In the genomic region with DNA sequence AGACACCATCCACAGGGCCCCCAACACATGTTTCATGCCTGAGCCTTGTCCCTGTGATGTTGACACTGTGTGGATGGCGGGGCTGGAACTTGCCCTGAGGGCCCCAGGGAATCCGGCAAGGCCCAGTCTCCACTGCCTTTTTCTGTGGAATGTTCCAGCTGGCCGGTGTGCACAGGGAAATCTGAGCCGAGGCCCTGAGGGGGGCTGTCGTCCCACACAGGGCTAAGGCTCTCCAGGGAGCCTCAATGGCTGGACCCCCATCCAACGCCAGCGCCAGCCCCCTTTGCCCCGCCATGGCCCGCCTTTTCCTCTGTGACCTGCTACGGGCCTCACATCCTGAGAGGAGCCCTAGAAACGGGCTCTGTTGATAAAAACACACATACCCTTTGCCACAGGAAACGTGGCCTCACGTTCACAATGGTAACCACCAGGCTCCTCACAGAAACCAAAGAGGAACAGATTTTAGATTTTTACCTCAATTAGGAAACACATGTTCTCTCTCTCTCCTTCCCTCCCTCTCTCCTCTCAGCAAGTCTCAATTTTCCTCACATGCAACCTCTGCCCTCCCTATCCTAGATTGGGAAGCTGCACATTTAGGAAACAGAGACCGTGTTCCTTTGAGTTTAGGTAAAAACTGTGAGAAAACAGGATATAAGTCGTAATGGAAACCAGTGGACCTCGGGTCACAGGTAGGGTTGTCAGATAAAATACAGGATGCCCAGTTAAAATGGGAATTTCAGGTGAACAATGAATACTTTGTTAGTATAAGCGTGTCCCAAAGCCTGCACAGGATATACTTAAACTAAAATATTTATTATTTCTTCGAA, we compare ENCODE assay signal across 9 cellular contexts. TPM values are rescaled to one million over a fixed set of nuclear protein-coding genes. Genes with fewer than 3 reads are reported as not detected.
DNase-seq lines count a peak whose midpoint lies in the region; ATAC-seq and TF ChIP-seq lines count a peak whose summit lies in the region.
"Had no signal": no experiment of that assay in that cellular context is flagged by ENCODE, and none has a peak within 500 bp of the region (broad histone marks: within the 10 kb centered on the region; RNA-seq: fewer than 3 reads in every experiment).

No MANE protein-coding gene starts in this region.

- no peaks in the 10 kb centered on the region for H3F3A ChIP-seq in Loucy (ENCODE audit: low read depth)

- peaks cover 16% of the 10 kb centered on the region for H3K4me1 ChIP-seq in Loucy (ENCODE audit: insufficient read depth, low read length, poor library complexity, severe bottlenecking)

- peaks cover 30% of the 10 kb centered on the region for H3K36me3 Mint-ChIP-seq in activated T-cell treated with anti-CD3 and anti-CD28 coated beads, Interleukin-2, amount 50 U/mL, for 24 hours (ENCODE audit: low read depth)
- H3K36me3 Mint-ChIP-seq in stimulated activated naive CD8-positive, alpha-beta T cell treated with anti-CD3 and anti-CD28 coated beads, Interleukin-15, Interleukin-2, amounts not matched to agents 100 ng/mL and 50 ng/mL, for 24 hours (ENCODE audit: low read depth): peaks cover 17% of the 10 kb centered on the region
- peaks cover 9% of the 10 kb centered on the region for H3K36me3 Mint-ChIP-seq in glutamatergic neuron (ENCODE audit: unreplicated experiment)

- TF ChIP-seq CTCF in Loucy (conservative IDR thresholded peaks at IDR 0.05; ENCODE audit: low read length) (no peak), glutamatergic neuron (IDR thresholded peaks at IDR 0.05; ENCODE audit: partially characterized antibody, unreplicated experiment) (no peak)

- no peaks in the 10 kb centered on the region for H3K27me3 Mint-ChIP-seq in activated T-cell treated with anti-CD3 and anti-CD28 coated beads, Interleukin-2, amount 50 U/mL, for 24 hours
- H3K27me3 Mint-ChIP-seq in stimulated activated naive CD8-positive, alpha-beta T cell treated with anti-CD3 and anti-CD28 coated beads, Interleukin-15, Interleukin-2, amounts not matched to agents 100 ng/mL and 50 ng/mL, for 24 hours: no peaks in the 10 kb centered on the region
- H3K27me3 Mint-ChIP-seq in glutamatergic neuron (ENCODE audit: unreplicated experiment): peaks cover 3% of the 10 kb centered on the region

- no peaks in the 10 kb centered on the region for H3K9me3 Mint-ChIP-seq in activated T-cell treated with anti-CD3 and anti-CD28 coated beads, Interleukin-2, amount 50 U/mL, for 24 hours
- H3K9me3 Mint-ChIP-seq in stimulated activated naive CD8-positive, alpha-beta T cell treated with anti-CD3 and anti-CD28 coated beads, Interleukin-15, Interleukin-2, amounts not matched to agents 100 ng/mL and 50 ng/mL, for 24 hours: no peaks in the 10 kb centered on the region
- peaks cover 2% of the 10 kb centered on the region for H3K9me3 Mint-ChIP-seq in glutamatergic neuron (ENCODE audit: unreplicated experiment)

- no peaks in the 10 kb centered on the region for H4K20me1 ChIP-seq in Loucy (ENCODE audit: insufficient read depth, low read length, poor library complexity, severe bottlenecking)

- H3K79me2 ChIP-seq in Loucy (ENCODE audit: insufficient read depth, low read length): no peaks in the 10 kb centered on the region

- no peak overlapping the region for H3K9ac ChIP-seq in Loucy (ENCODE audit: low read depth, low read length, poor library complexity, severe bottlenecking)
- H3K9ac ChIP-seq: KMS-11 had no signal

- peak overlapping the region; percentile 34 for H3K4me2 ChIP-seq in Loucy (ENCODE audit: low read depth, low read length, poor library complexity, severe bottlenecking)
- H3K4me2 ChIP-seq: KMS-11 had no signal

- H2AFZ ChIP-seq in Loucy (ENCODE audit: low read length): no peak overlapping the region; the same call in 1 of the 2 replicates

- H3K4me1 Mint-ChIP-seq in activated T-cell treated with anti-CD3 and anti-CD28 coated beads, Interleukin-2, amount 50 U/mL, for 24 hours (ENCODE audit: low read depth): peaks cover 97% of the 10 kb centered on the region
- H3K4me1 Mint-ChIP-seq in stimulated activated naive CD8-positive, alpha-beta T cell treated with anti-CD3 and anti-CD28 coated beads, Interleukin-15, Interleukin-2, amounts not matched to agents 100 ng/mL and 50 ng/mL, for 24 hours (ENCODE audit: low read depth): peaks cover 96% of the 10 kb centered on the region
- peaks cover 7% of the 10 kb centered on the region for H3K4me1 Mint-ChIP-seq in glutamatergic neuron (ENCODE audit: low read depth, unreplicated experiment)

- peak overlapping the region; percentile 48 for H3K4me3 Mint-ChIP-seq in activated T-cell treated with anti-CD3 and anti-CD28 coated beads, Interleukin-2, amount 50 U/mL, for 24 hours
- H3K4me3 Mint-ChIP-seq in stimulated activated naive CD8-positive, alpha-beta T cell treated with anti-CD3 and anti-CD28 coated beads, Interleukin-15, Interleukin-2, amounts not matched to agents 100 ng/mL and 50 ng/mL, for 24 hours: peak overlapping the region; percentile 66
- no peak overlapping the region for H3K4me3 Mint-ChIP-seq in glutamatergic neuron (ENCODE audit: unreplicated experiment)

- ATAC-seq in HG03460 (IDR thresholded peaks at IDR 0.05; ENCODE audit: unreplicated experiment): no peak
- no peak for ATAC-seq in GM18520 (IDR thresholded peaks at IDR 0.05; ENCODE audit: unreplicated experiment)

- H3K27me3 ChIP-seq in Loucy (ENCODE audit: insufficient read depth, low read length, poor library complexity, severe bottlenecking): no peaks in the 10 kb centered on the region

- no peaks in the 10 kb centered on the region for H3K9me2 ChIP-seq in Loucy (replicated peaks; ENCODE audit: low read depth, low read length)

- DNase-seq in activated T-cell treated with anti-CD3 and anti-CD28 coated beads, Interleukin-2, amount 50 U/mL, for 24 hours: peak; percentile 71
- peak; percentile 89 for DNase-seq in left kidney (ENCODE audit: low read depth, low spot score)
- DNase-seq in SK-N-DZ (ENCODE audit: low spot score): no peak
- DNase-seq in glutamatergic neuron: no peak

- H3K27ac Mint-ChIP-seq in activated T-cell treated with anti-CD3 and anti-CD28 coated beads, Interleukin-2, amount 50 U/mL, for 24 hours: peak overlapping the region; percentile 91
- H3K27ac Mint-ChIP-seq in stimulated activated naive CD8-positive, alpha-beta T cell treated with anti-CD3 and anti-CD28 coated beads, Interleukin-15, Interleukin-2, amounts not matched to agents 100 ng/mL and 50 ng/mL, for 24 hours: peak overlapping the region; percentile 95
- no peak overlapping the region for H3K27ac Mint-ChIP-seq in glutamatergic neuron (ENCODE audit: unreplicated experiment)

- H3K4me3 ChIP-seq in Loucy (ENCODE audit: low read length, poor library complexity, severe bottlenecking): no peak overlapping the region

- H3K9me3 ChIP-seq in Loucy (ENCODE audit: insufficient read depth, low read depth, low read length): no peaks in the 10 kb centered on the region

- H3K36me3 ChIP-seq in Loucy (ENCODE audit: insufficient read depth, low read length): no peaks in the 10 kb centered on the region

RNA-seq across cellular contexts. Expression of gene ZNF831, which starts 13.7 kb away (rescaled TPM):
- not detected in 2 replicates for polyA plus RNA-seq in SK-N-DZ (2014; cell fraction: cytosol; rRNA removed)
- not detected in 2 replicates for polyA plus RNA-seq in SK-N-DZ (2014; cell fraction: nucleus; rRNA removed)
- total RNA-seq in glutamatergic neuron (ENCODE audit: unreplicated experiment): not detected

Comparison
In these comparisons a context has a peak if more than half of its experiments do, and no peak if none do; other contexts are left out.
1. DNase-seq: peak in activated T-cell treated with anti-CD3 and anti-CD28 coated beads, Interleukin-2, amount 50 U/mL, for 24 hours (single experiment) and left kidney (single experiment); none in SK-N-DZ (single experiment) and glutamatergic neuron (single experiment).